In the genomic region with DNA sequence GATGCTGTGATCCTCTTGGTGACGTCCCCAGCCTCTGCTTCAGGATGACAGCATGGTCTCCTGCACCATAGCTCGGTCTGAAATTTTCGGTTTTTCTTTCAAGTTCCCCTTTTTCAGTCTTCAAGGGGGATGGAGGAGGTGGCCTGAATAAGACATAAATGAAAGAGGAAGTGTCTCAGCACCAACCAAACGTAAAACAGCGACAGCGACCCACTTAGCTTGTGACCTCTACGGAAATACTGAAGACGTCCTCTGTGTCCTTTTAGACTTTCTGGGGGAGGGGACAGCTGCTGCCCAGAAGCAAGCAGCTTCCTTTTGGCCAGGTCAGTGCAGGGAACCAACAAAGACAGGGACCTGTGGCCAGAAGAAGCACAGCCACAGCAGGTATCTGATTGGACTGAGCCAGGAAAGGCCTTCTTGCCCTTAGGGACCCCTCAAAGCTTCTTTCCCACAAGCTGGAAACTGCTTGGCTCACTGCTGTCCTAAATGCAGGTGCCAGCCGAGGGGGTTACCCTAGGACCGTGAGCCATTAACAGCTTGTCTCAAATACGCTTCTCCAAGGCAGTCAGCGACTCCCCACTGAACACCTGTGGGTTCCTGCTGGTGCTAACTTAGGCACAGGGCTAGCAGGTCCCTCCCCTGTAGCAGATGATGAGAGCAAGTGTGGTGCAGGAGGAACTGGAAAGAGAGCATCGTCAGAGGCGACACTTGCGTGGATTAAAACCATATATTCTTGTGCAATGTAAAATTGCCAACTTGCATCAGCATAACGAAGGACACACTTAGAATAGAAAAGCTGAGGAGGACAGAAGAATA, we compare ENCODE assay signal across 1 cellular context.
TF ChIP-seq lines count a peak whose summit lies in the region.

No MANE protein-coding gene starts in this region.

TF ChIP-seq in GM12878, 131 proteins besides CTCF, POLR2A, EP300 and RAD21 (continued from another document and continues in another):
- TF ChIP-seq E2F8 (IDR thresholded peaks at IDR 0.05; ENCODE audit: low read depth, partially characterized antibody) (peak; percentile 57), TBL1XR1 (IDR thresholded peaks at IDR 0.05; ENCODE audit: low read depth, low read length) (0 out of 2 replicates have a peak, but pooled peaks have one; percentile 26), RELB (IDR thresholded peaks at IDR 0.05; ENCODE audit: low read depth) (peak; percentile 58; the same call in 1 of the 2 replicates), RBBP5 (conservative IDR thresholded peaks at IDR 0.05) (0 out of 2 replicates have a peak, but pooled peaks have one; percentile 66), RB1 (IDR thresholded peaks at IDR 0.05; ENCODE audit: borderline replicate concordance) (peak; percentile 59; the same call in 1 of the 2 replicates), CBFB (IDR thresholded peaks at IDR 0.05; ENCODE audit: low read depth) (0 out of 2 replicates have a peak, but pooled peaks have one; percentile 20), SMC3 (IDR thresholded peaks at IDR 0.05; ENCODE audit: borderline replicate concordance, low read length) (peak; percentile 24; the same call in 1 of the 2 replicates), RELA (IDR thresholded peaks at IDR 0.05; ENCODE audit: borderline replicate concordance, partially characterized antibody) (peak; percentile 54), IRF4 (IDR thresholded peaks at IDR 0.05; ENCODE audit: low read depth, low read length) (0 out of 2 replicates have a peak, but pooled peaks have one; percentile 24), TAF1 (IDR thresholded peaks at IDR 0.05; ENCODE audit: borderline replicate concordance, low read depth, low read length) (peak; percentile 14; the same call in 1 of the 2 replicates), SP1 (IDR thresholded peaks at IDR 0.05; ENCODE audit: low read depth, low read length) (peak; percentile 68), ZBED1 (IDR thresholded peaks at IDR 0.05; ENCODE audit: borderline replicate concordance) (peak; percentile 46; the same call in 1 of the 2 replicates), PML (IDR thresholded peaks at IDR 0.05; ENCODE audit: low read length) (peak; percentile 78), RAD51 (IDR thresholded peaks at IDR 0.05) (peak; percentile 59; the same call in 1 of the 2 replicates), IKZF1 (conservative IDR thresholded peaks at IDR 0.05) (peak; percentile 43), ETV6 (conservative IDR thresholded peaks at IDR 0.05 in 1 of 2, IDR thresholded peaks at IDR 0.05 in 1 of 2; ENCODE audit: borderline replicate concordance in 1 of 2, low read depth in 1 of 2) (peak in 1 of 2 experiments; percentile 77; a peak in 1 of 4 replicates), CHD1 (IDR thresholded peaks at IDR 0.05; ENCODE audit: low read depth, low read length) (0 out of 2 replicates have a peak, but pooled peaks have one; percentile 71), CREM (IDR thresholded peaks at IDR 0.05; ENCODE audit: low read depth) (peak; percentile 88; the same call in 1 of the 2 replicates), BACH1 (IDR thresholded peaks at IDR 0.05; ENCODE audit: borderline replicate concordance) (peak; percentile 17; the same call in 1 of the 2 replicates), BHLHE40 (IDR thresholded peaks at IDR 0.05; ENCODE audit: borderline replicate concordance in 1 of 2, low read depth in 2 of 2, low read length in 1 of 2) (peak; percentile 20 to 58; a peak in 2 of 4 replicates), TCF3 (IDR thresholded peaks at IDR 0.05; ENCODE audit: borderline replicate concordance, insufficient read depth, low read depth, low read length) (peak; percentile 83; the same call in 1 of the 2 replicates), ASH2L (IDR thresholded peaks at IDR 0.05; ENCODE audit: borderline replicate concordance, low read depth) (peak; percentile 95), SPI1 (IDR thresholded peaks at IDR 0.05; ENCODE audit: borderline replicate concordance, insufficient read depth, low read depth, low read length) (peak; percentile 97), ZNF687 (IDR thresholded peaks at IDR 0.05) (peak; percentile 44), CREB1 (IDR thresholded peaks at IDR 0.05; ENCODE audit: low read depth) (peak; percentile 86), EED (IDR thresholded peaks at IDR 0.05; ENCODE audit: low read depth) (peak; percentile 67), YY1 (IDR thresholded peaks at IDR 0.05; ENCODE audit: low read depth, low read length) (peak; percentile 21; the same call in 1 of the 2 replicates), CHD2 (IDR thresholded peaks at IDR 0.05; ENCODE audit: borderline replicate concordance, low read depth, low read length) (peak; percentile 86), GABPA (IDR thresholded peaks at IDR 0.05; ENCODE audit: low read depth) (peak; percentile 63; the same call in 1 of the 2 replicates), NR2F1 (conservative IDR thresholded peaks at IDR 0.05) (peak; percentile 85), NFIC (IDR thresholded peaks at IDR 0.05; ENCODE audit: low read depth, low read length) (peak; percentile 44; the same call in 1 of the 2 replicates), POU2F2 (IDR thresholded peaks at IDR 0.05; ENCODE audit: borderline replicate concordance, low read depth, low read length) (peak; percentile 18; the same call in 1 of the 3 replicates), ZNF592 (IDR thresholded peaks at IDR 0.05) (peak; percentile 89; the same call in 1 of the 2 replicates)
- TF ChIP-seq, protein P1, sequence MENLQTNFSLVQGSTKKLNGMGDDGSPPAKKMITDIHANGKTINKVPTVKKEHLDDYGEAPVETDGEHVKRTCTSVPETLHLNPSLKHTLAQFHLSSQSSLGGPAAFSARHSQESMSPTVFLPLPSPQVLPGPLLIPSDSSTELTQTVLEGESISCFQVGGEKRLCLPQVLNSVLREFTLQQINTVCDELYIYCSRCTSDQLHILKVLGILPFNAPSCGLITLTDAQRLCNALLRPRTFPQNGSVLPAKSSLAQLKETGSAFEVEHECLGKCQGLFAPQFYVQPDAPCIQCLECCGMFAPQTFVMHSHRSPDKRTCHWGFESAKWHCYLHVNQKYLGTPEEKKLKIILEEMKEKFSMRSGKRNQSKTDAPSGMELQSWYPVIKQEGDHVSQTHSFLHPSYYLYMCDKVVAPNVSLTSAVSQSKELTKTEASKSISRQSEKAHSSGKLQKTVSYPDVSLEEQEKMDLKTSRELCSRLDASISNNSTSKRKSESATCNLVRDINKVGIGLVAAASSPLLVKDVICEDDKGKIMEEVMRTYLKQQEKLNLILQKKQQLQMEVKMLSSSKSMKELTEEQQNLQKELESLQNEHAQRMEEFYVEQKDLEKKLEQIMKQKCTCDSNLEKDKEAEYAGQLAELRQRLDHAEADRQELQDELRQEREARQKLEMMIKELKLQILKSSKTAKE (IDR thresholded peaks at IDR 0.05; ENCODE audit: low read depth, poor library complexity, severe bottlenecking) = peak; percentile 86
- TF ChIP-seq, protein P2, sequence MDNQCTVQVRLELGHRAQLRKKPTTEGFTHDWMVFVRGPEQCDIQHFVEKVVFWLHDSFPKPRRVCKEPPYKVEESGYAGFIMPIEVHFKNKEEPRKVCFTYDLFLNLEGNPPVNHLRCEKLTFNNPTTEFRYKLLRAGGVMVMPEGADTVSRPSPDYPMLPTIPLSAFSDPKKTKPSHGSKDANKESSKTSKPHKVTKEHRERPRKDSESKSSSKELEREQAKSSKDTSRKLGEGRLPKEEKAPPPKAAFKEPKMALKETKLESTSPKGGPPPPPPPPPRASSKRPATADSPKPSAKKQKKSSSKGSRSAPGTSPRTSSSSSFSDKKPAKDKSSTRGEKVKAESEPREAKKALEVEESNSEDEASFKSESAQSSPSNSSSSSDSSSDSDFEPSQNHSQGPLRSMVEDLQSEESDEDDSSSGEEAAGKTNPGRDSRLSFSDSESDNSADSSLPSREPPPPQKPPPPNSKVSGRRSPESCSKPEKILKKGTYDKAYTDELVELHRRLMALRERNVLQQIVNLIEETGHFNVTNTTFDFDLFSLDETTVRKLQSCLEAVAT (IDR thresholded peaks at IDR 0.05) = peak; percentile 61
